In the genomic region with DNA sequence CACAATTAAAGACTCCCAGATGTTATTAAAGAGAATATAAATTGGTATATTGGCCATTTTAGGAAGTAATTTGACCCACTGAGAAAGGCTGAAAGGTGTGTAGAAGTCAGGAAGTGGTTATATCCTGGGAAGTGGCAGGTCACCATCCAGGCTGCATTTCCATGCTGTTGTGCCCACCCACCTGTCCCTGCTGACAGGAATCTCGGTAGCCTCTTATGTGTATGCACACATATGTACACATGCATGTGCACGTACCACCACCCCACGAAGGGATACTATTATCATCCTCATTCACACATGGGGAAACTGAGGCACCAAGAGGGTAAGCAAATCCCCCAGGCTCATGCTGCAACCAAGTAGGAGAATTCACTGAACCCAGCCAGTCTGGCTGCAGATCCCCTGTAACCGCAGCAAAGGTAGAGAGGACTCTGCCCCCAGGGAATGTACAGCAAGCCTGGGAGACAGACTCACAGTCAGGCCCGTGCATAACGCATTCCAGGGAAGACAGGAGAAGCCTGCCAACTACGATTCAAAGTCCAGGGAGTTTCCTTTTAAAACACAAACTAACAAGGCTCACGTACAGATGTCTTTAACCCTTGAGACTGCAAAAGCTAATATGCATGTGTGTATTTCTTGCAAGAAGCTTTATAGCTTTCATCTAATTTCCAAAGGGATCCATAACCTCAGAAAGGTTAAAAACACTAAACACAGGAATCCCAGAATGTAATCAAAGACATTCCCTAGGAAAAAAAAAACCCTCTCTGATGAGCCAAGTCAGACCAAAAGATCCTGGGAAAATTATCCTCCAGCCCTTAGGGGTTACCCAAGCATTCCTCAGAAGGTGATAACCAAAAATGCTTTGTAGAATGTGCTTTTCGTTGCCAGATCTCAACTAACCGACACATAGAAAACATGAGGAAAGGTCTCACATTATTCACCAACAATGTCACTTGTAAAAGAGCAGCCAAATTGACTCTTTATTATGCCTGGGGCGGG, we compare ENCODE assay signal across 23 cellular contexts.
DNase-seq lines count a peak whose midpoint lies in the region; ATAC-seq and TF ChIP-seq lines count a peak whose summit lies in the region.
"Had no signal": no experiment of that assay in that cellular context is flagged by ENCODE, and none has a peak within 500 bp of the region (broad histone marks: within the 10 kb centered on the region; RNA-seq: fewer than 3 reads in every experiment).

No MANE protein-coding gene starts in this region.

- DNase-seq in LoVo (ENCODE audit: low spot score) (peak; percentile 11), right lobe of liver (peak; percentile 59 to 84 (median 68)), renal cortical epithelial cell (ENCODE audit: low read depth) (peak; percentile 42), NCI-H2081 treated with DMSO at 0.1 percent for 48 hours (lab: John Stamatoyannopoulos, UW) (no peak), DMS79 treated with DMSO at 0.1 percent for 48 hours (lab: John Stamatoyannopoulos, UW) (no peak), NCI-H2171 (lab: John Stamatoyannopoulos, UW) (no peak)
- DNase-seq: activated B cell treated with CpG ODN at 0.5 μM for 24 hours; activated CD8-positive, alpha-beta T cell treated with anti-CD3 and anti-CD28 coated beads, Interleukin-2, amount 10 ng/mL, durations not matched to agents 7 days and 5 days; activated naive CD8-positive, alpha-beta T cell treated with anti-CD3 and anti-CD28 coated beads for 36 hours; activated T-cell treated with anti-CD3 and anti-CD28 coated beads, Interleukin-2, amount 50 U/mL, for 48 hours; CD4-positive, alpha-beta memory T cell; esophagus squamous epithelium; head of caudate nucleus; KG1; mammary epithelial cell; NCI-H2029; NCI-H524 treated with DMSO at 0.1 percent for 48 hours; SIG-M5; stimulated activated CD4-positive, alpha-beta T cell treated with anti-CD3 and anti-CD28 coated beads, Interleukin-2, amount 100 ng/mL, for 24 hours had no signal

- intact Hi-C loops in right lobe of liver (cut with DNase I): no loop called here

- ATAC-seq in right lobe of liver: peak; percentile 57 to 74 (median 72)
- ATAC-seq in GM21619 (IDR thresholded peaks at IDR 0.05; ENCODE audit: unreplicated experiment): no peak
- ATAC-seq: activated CD8-positive, alpha-beta T cell treated with anti-CD3 and anti-CD28 coated beads, Interleukin-2, amount 10 ng/mL, durations not matched to agents 7 days and 5 days; sciatic nerve had no signal

- WGBS in right lobe of liver (ENCODE audit: insufficient coverage, low coverage, low lambda C conversion rate, missing lambda C conversion rate): 22% methylated on average over 10 of the region's 11 CpGs

- TF ChIP-seq CTCF in right lobe of liver (IDR thresholded peaks at IDR 0.05): no peak

- H3K27ac ChIP-seq in duodenal mucosa (ENCODE audit: low read depth, low read length) (no peak overlapping the region), right lobe of liver (no peak overlapping the region)
- H3K27ac ChIP-seq: esophagus squamous epithelium, neural progenitor cell had no signal

- H3K4me3 ChIP-seq in duodenal mucosa (ENCODE audit: low read depth in 1 of 2, low read length in 2 of 2) (peak overlapping the region; percentile 21 to 44), right lobe of liver (no peak overlapping the region)
- H3K4me3 ChIP-seq: esophagus squamous epithelium, neural progenitor cell had no signal

- no peaks in the 10 kb centered on the region for H3K27me3 ChIP-seq in duodenal mucosa (ENCODE audit: control insufficient read depth in 1 of 2, insufficient read depth in 2 of 2, low read length in 2 of 2)
- H3K27me3 ChIP-seq in right lobe of liver: no peaks in the 10 kb centered on the region
- H3K27me3 ChIP-seq: esophagus squamous epithelium, neural progenitor cell had no signal

- TF ChIP-seq POLR2A in right lobe of liver (IDR thresholded peaks at IDR 0.05): no peak

- no peak overlapping the region for H3K9ac ChIP-seq in duodenal mucosa (ENCODE audit: low read depth in 1 of 2, low read length in 2 of 2)
- H3K9ac ChIP-seq: neural progenitor cell had no signal

- H3K4me1 ChIP-seq in duodenal mucosa (ENCODE audit: control insufficient read depth in 1 of 2, insufficient read depth in 2 of 2, low read length in 2 of 2) (peaks cover 15 to 21% of the 10 kb centered on the region in 2 donors), right lobe of liver (peaks cover 0 to 73% (median 39%) of the 10 kb centered on the region in 4 donors)

- H3K9me3 ChIP-seq in duodenal mucosa (ENCODE audit: control insufficient read depth in 1 of 2, low read length in 2 of 2) (no peaks in the 10 kb centered on the region), right lobe of liver (no peaks in the 10 kb centered on the region)
- H3K9me3 ChIP-seq: esophagus squamous epithelium had no signal

- H3K36me3 ChIP-seq in duodenal mucosa (ENCODE audit: control insufficient read depth in 1 of 2, insufficient read depth in 2 of 2, low read length in 2 of 2) (no peaks in the 10 kb centered on the region), right lobe of liver (no peaks in the 10 kb centered on the region)
- H3K36me3 ChIP-seq: esophagus squamous epithelium, neural progenitor cell had no signal

Comparison
In these comparisons a context has a peak if more than half of its experiments do, and no peak if none do; other contexts are left out.
1. DNase-seq: peak in LoVo (single experiment), right lobe of liver (3 of 3) and renal cortical epithelial cell (single experiment); none in NCI-H2081 treated with DMSO at 0.1 percent for 48 hours (single experiment), DMS79 treated with DMSO at 0.1 percent for 48 hours (single experiment) and NCI-H2171 (single experiment).
2. H3K4me3 ChIP-seq: peak in duodenal mucosa (2 of 2); none in right lobe of liver (0 of 3).